8 cellular contexts compared by ENCODE assay signal in genomic region chr19:17687857-17688784, GRCh38. TPM values are rescaled to one million over a fixed set of nuclear protein-coding genes. Genes with fewer than 3 reads are reported as not detected.
A peak's percentile ranks its signal among the peaks of the same experiment; 100 is the strongest.
DNase-seq lines count a peak whose midpoint lies in the region; ATAC-seq, FAIRE-seq and TF ChIP-seq lines count a peak whose summit lies in the region.

TSS of gene UNC13A (minus strand) at chr19:17688354. CDS start at chr19:17688199, 155 bp downstream.

- WGBS in HUES64 = 1% methylated on average over 77 of the region's 77 CpGs
- 9% methylated on average over 59 of the region's 77 CpGs for WGBS in GM12878 (ENCODE audit: insufficient coverage, insufficient replicate concordance, low lambda C conversion rate, missing lambda C conversion rate)

- CTCF ChIA-PET in BJ (lab: Yijun Ruan, JAX) (interaction anchor here (1.1 kb wide), 1 partner anchor 14 kb away, joined by 3 read pairs; no protein-coding TSS in a partner anchor), GM12878 (lab: Yijun Ruan, JAX) (interaction anchor here (0.9 kb wide), 1 partner anchor 79 kb away, joined by 3 read pairs; no protein-coding TSS in a partner anchor)

- SMC1A ChIA-PET in GM12878 (lab: Charles Lee; ENCODE audit: uncharacterized antibody, unreplicated experiment) = no interaction called here

- in situ Hi-C loops in GM12878 (cut with MboI) = no loop called here

- H3K9me3 ChIP-seq in HUES64 (ENCODE audit: insufficient read depth, low read depth, low read length) (no peaks in the 10 kb centered on the region), GM12878 (replicated peaks; ENCODE audit: control insufficient read depth, insufficient read depth, low read length) (no peaks in the 10 kb centered on the region), kidney (ENCODE audit: control insufficient read depth in 1 of 2, low read length in 2 of 2) (no peaks in the 10 kb centered on the region)

- H3K27ac ChIP-seq in HUES64 (ENCODE audit: low read depth, low read length) (peak within 1 kb of the TSS; percentile 91), GM12878 (ENCODE audit: control insufficient read depth, insufficient read depth) (no peak within 1 kb of the TSS), kidney (ENCODE audit: low read depth in 2 of 2, low read length in 2 of 2) (no peak within 1 kb of the TSS)

- H3K4me2 ChIP-seq in GM12878 (ENCODE audit: control insufficient read depth, insufficient read depth) = no peak within 1 kb of the TSS

- H3K4me3 ChIP-seq in BJ (ENCODE audit: low read depth, low read length) (peak within 1 kb of the TSS; percentile 23), HUES64 (ENCODE audit: low read length) (peak within 1 kb of the TSS; percentile 81), GM12878 (no peak within 1 kb of the TSS), kidney (ENCODE audit: low read length in 2 of 2) (no peak within 1 kb of the TSS)

- TF ChIP-seq POLR2A in GM12878 (IDR thresholded peaks at IDR 0.05; ENCODE audit: low read depth, low read length) = no peak

- RAD21 ChIA-PET in GM12878 (lab: Charles Lee; ENCODE audit: unreplicated experiment) = no interaction called here

- intact Hi-C loops in GM12878 (cut with micrococcal nuclease; ENCODE audit: unreplicated experiment) (no loop called here), kidney (cut with DNase I) (no loop called here)

- no peak for TF ChIP-seq RAD21 in GM12878 (IDR thresholded peaks at IDR 0.05; ENCODE audit: insufficient read depth, low read depth, low read length)

- H3K9ac ChIP-seq in HUES64 (ENCODE audit: low read depth, low read length) = peak within 1 kb of the TSS; percentile 64
- no peak within 1 kb of the TSS for H3K9ac ChIP-seq in GM12878 (ENCODE audit: control insufficient read depth, insufficient read depth, low read length)
- no peak within 1 kb of the TSS for H3K9ac ChIP-seq in kidney (ENCODE audit: low read length in 2 of 2)

- TF ChIP-seq EP300 in GM12878 (IDR thresholded peaks at IDR 0.05; ENCODE audit: borderline replicate concordance in 1 of 2, control insufficient read depth in 1 of 2, low read depth in 2 of 2, low read length in 2 of 2) = no peak

- H2AFZ ChIP-seq in GM12878 (ENCODE audit: control insufficient read depth, low read depth, low read length) = no peak within 1 kb of the TSS

- no peaks in the 10 kb centered on the region for H3K79me2 ChIP-seq in GM12878 (ENCODE audit: control insufficient read depth, insufficient read depth, low read length)

- BruUV-seq in GM12878 (replicated peaks; lab: Mats Ljungman, UMichigan) = no TSS peak

- H3K27me3 ChIP-seq in BJ (ENCODE audit: control insufficient read depth, insufficient read depth, low read length) (peaks cover 7% of the 10 kb centered on the region), HUES64 (ENCODE audit: insufficient read depth, low read length) (no peaks in the 10 kb centered on the region), GM12878 (replicated peaks in 1 of 2; ENCODE audit: control insufficient read depth in 2 of 2, insufficient read depth in 2 of 2, low read length in 1 of 2) (peaks cover 5 to 9% of the 10 kb centered on the region in 2 experiments)

- H4K20me1 ChIP-seq in GM12878 (ENCODE audit: control insufficient read depth, insufficient read depth) = no peaks in the 10 kb centered on the region

- DNase-seq in BJ (ENCODE audit: low read depth) (no peak), T-helper 9 cell (peak; percentile 48), GM12878 (ENCODE audit: low read depth, low spot score) (no peak), kidney (peak; percentile 82), NK-92 (lab: John Stamatoyannopoulos, UW; ENCODE audit: unreplicated experiment) (no peak)
- peak; percentile 24 for DNase-seq in stimulated activated CD8-positive, alpha-beta memory T cell treated with anti-CD3 and anti-CD28 coated beads, Interleukin-4, amount 100 ng/mL, for 24 hours (ENCODE audit: low read depth)

- H3K36me3 ChIP-seq in BJ (ENCODE audit: control insufficient read depth, insufficient read depth, low read length) (no peaks in the 10 kb centered on the region), HUES64 (ENCODE audit: insufficient read depth, low read length) (no peaks in the 10 kb centered on the region), GM12878 (ENCODE audit: control insufficient read depth in 2 of 2, insufficient read depth in 2 of 2, low read length in 1 of 2) (no peaks in the 10 kb centered on the region), kidney (ENCODE audit: control insufficient read depth in 1 of 2, insufficient read depth in 2 of 2, low read length in 2 of 2) (no peaks in the 10 kb centered on the region)

- FAIRE-seq in GM12878 (lab: Jason Lieb, UNC) (no peak), kidney (lab: Jason Lieb, UNC) (no peak)

- H3K4me1 ChIP-seq in HUES64 (ENCODE audit: insufficient read depth, low read length) (peaks cover 8% of the 10 kb centered on the region; the same call in 1 of the 2 replicates), GM12878 (ENCODE audit: control insufficient read depth, insufficient read depth, low read length) (no peaks in the 10 kb centered on the region), kidney (ENCODE audit: control insufficient read depth in 1 of 2, insufficient read depth in 1 of 2, low read depth in 1 of 2, low read length in 2 of 2) (no peaks in the 10 kb centered on the region)

- TF ChIP-seq CTCF in BJ (IDR thresholded peaks at IDR 0.05; ENCODE audit: insufficient read depth, low read depth, low read length) = no peak
- no peak for TF ChIP-seq CTCF in GM12878 (IDR thresholded peaks at IDR 0.05 in 2 of 3, conservative IDR thresholded peaks at IDR 0.05 in 1 of 3; ENCODE audit: control insufficient read depth in 2 of 3, extremely low read depth in 1 of 3, insufficient read depth in 1 of 3, low read depth in 3 of 3, low read length in 3 of 3)
- no peak for TF ChIP-seq CTCF in kidney (IDR thresholded peaks at IDR 0.05; ENCODE audit: borderline replicate concordance, extremely low read depth, insufficient read depth)

- ATAC-seq in GM12878 (peak; percentile 70), GM21723 (IDR thresholded peaks at IDR 0.05; ENCODE audit: unreplicated experiment) (no peak)

- POLR2A ChIA-PET in BJ (lab: Charles Lee) (no interaction called here), GM12878 (lab: Charles Lee) (no interaction called here)

TF ChIP-seq in GM12878, 131 proteins besides CTCF, POLR2A, EP300 and RAD21 (continues in another document):
- TF ChIP-seq HDGF (IDR thresholded peaks at IDR 0.05) (no peak), ZNF592 (IDR thresholded peaks at IDR 0.05) (no peak), EED (IDR thresholded peaks at IDR 0.05; ENCODE audit: low read depth) (no peak), HDAC6 (IDR thresholded peaks at IDR 0.05; ENCODE audit: unreplicated experiment) (no peak), SUZ12 (IDR thresholded peaks at IDR 0.05; ENCODE audit: unreplicated experiment) (peak; percentile 73), IRF4 (IDR thresholded peaks at IDR 0.05; ENCODE audit: low read depth, low read length) (no peak), SIN3A (IDR thresholded peaks at IDR 0.05; ENCODE audit: low read depth, low read length) (no peak), CREM (IDR thresholded peaks at IDR 0.05; ENCODE audit: low read depth) (peak; percentile 37; the same call in 1 of the 2 replicates)

RNA-seq across cellular contexts. Expression of gene UNC13A, which starts in this region (rescaled TPM):
- polyA plus RNA-seq in BJ (2011; rRNA removed) (1.0 and 2.2 TPM in 2 replicates), GM12878 (2011; rRNA removed) (0.10 and 0.12 TPM in 2 replicates), GM12878 (2014; fragmentation: Illumina TruSeq; extraction: Trizol) (0.05 and 0.18 TPM in 2 replicates), GM12878 (2014; fragmentation: Nextera tagmentation; extraction: Ambion mirVana) (under 1 TPM in 1 of 2 experiments, not detected in 1; under 0.01 TPM), GM12878 (2014; rRNA removed) (0.09 and 0.13 TPM in 2 replicates), GM12878 (2016; fragmentation: Nextera tagmentation; extraction: Ambion mirVana) (under 1 TPM; 0.16 to 0.23 TPM), kidney (ENCODE audit: insufficient read depth, low read depth, low replicate concordance) (0.06 TPM)
- polyA minus RNA-seq in BJ (2011; rRNA and poly(A)+ RNA removed) = 2.7 and 3.3 TPM in 2 replicates
- 14.9 TPM for polyA plus RNA-seq in HUES64 (2013, experiment 1 of 2)
- 14.0 TPM for polyA plus RNA-seq in HUES64 (2013, experiment 2 of 2)
- total RNA-seq in GM12878 (2013; cell fraction: nucleolus; rRNA removed) = 0.07 and 0.35 TPM in 2 replicates
- total RNA-seq in GM12878 (2014; rRNA removed) (under 0.01 and 0.17 TPM in 2 replicates), GM12878 (2014; rRNA removed; fragmentation: Illumina TruSeq; extraction: Trizol) (0.04 and 0.05 TPM in 2 replicates), GM12878 (2021) (0.08 and 0.48 TPM in 2 replicates), kidney (2.2 TPM)
- 0.08 TPM for polyA plus RNA-seq in GM12878 (2011; ENCODE audit: low read depth)
- 0.08 and 0.10 TPM in 2 replicates for polyA plus RNA-seq in GM12878 (2011; cell fraction: cytosol; rRNA removed)
- polyA plus RNA-seq in GM12878 (2011; cell fraction: nucleus; rRNA removed) = 0.31 and 0.79 TPM in 2 replicates
- polyA plus RNA-seq in GM12878 (2012) = 0.22 and 0.24 TPM in 2 replicates
- polyA minus RNA-seq in GM12878 (2011; rRNA and poly(A)+ RNA removed) = 0.07 and 0.10 TPM in 2 replicates
- polyA minus RNA-seq in GM12878 (2011; cell fraction: cytosol; rRNA and poly(A)+ RNA removed) = not detected in 2 replicates
- 0.29 and 0.36 TPM in 2 replicates for polyA minus RNA-seq in GM12878 (2011; cell fraction: nucleus; rRNA and poly(A)+ RNA removed)

Comparison
In these comparisons a context has a peak if more than half of its experiments do, and no peak if none do; other contexts are left out.
1. Peak in ATAC-seq in GM12878; RNA of the gene not detected or under 1 TPM.
2. DNase-seq: peak in T-helper 9 cell (single experiment), kidney (single experiment) and stimulated activated CD8-positive, alpha-beta memory T cell treated with anti-CD3 and anti-CD28 coated beads, Interleukin-4, amount 100 ng/mL, for 24 hours (single experiment); none in BJ (single experiment), GM12878 (single experiment) and NK-92 (single experiment).
3. H3K4me3 ChIP-seq: peak in BJ (single experiment) and HUES64 (single experiment); none in GM12878 (single experiment) and kidney (0 of 2).